Comparison of ENCODE assay signal across 17 cellular contexts in genomic region chr9:124632077-124632621, GRCh38.
DNase-seq lines count a peak whose midpoint lies in the region; ATAC-seq and TF ChIP-seq lines count a peak whose summit lies in the region.
"Had no signal": no experiment of that assay in that cellular context is flagged by ENCODE, and none has a peak within 500 bp of the region (broad histone marks: within the 10 kb centered on the region; RNA-seq: fewer than 3 reads in every experiment).

No MANE protein-coding gene starts in this region.

- CTCF ChIA-PET in A673 (lab: Charles Lee): no interaction called here

- no peak for TF ChIP-seq CTCF in A673 (conservative IDR thresholded peaks at IDR 0.05; ENCODE audit: low read depth, low read length)
- TF ChIP-seq CTCF in foreskin keratinocyte (conservative IDR thresholded peaks at IDR 0.05): no peak

- H3K4me1 ChIP-seq in A673 (ENCODE audit: insufficient read depth, low read length, poor library complexity, severe bottlenecking) (peaks cover 21% of the 10 kb centered on the region), foreskin keratinocyte (no peaks in the 10 kb centered on the region)

- POLR2A ChIA-PET in A673 (lab: Charles Lee; ENCODE audit: low non-redundant PET): no interaction called here

- intact Hi-C loops in A673 (cut with micrococcal nuclease; ENCODE audit: unreplicated experiment): no loop called here

- no peaks in the 10 kb centered on the region for H3K36me3 ChIP-seq in A673 (ENCODE audit: insufficient read depth, low read length, poor library complexity, severe bottlenecking)
- no peaks in the 10 kb centered on the region for H3K36me3 ChIP-seq in KOPT-K1 (ENCODE audit: insufficient read depth, low read length)

- DNase-seq in A673 (ENCODE audit: low spot score) (peak; percentile 60), astrocyte of the hippocampus (ENCODE audit: low read depth, low spot score) (peak; percentile 29), foreskin keratinocyte (peak in 1 of 2 donors; percentile 54), GDM1 (lab: John Stamatoyannopoulos, UW) (no peak), substantia nigra (lab: John Stamatoyannopoulos, UW) (no peak)
- DNase-seq: activated CD4-positive, alpha-beta T cell treated with anti-CD3 and anti-CD28 coated beads for 4 hours; activated CD8-positive, alpha-beta memory T cell treated with anti-CD3 and anti-CD28 coated beads, Interleukin-2, amount 50 U/mL, for 48 hours; hypothalamus; NCI-H2107; NK-92 treated with Interleukin-12 subunit alpha and Interleukin-12 subunit beta, amount 100 ng/mL, for 24 hours; posterior cingulate gyrus; SHP77; T1000 had no signal

- no peak overlapping the region for H3K4me3 ChIP-seq in A673 (ENCODE audit: low read depth, low read length, poor library complexity, severe bottlenecking)
- H3K4me3 ChIP-seq: A549 had no signal

- no peaks in the 10 kb centered on the region for H3K27me3 ChIP-seq in A673 (replicated peaks; ENCODE audit: insufficient read depth, low read depth, low read length, poor library complexity)
- H3K27me3 ChIP-seq in foreskin keratinocyte: no peaks in the 10 kb centered on the region

- peak; percentile 8 for ATAC-seq in foreskin keratinocyte
- no peak for ATAC-seq in GM18870 (IDR thresholded peaks at IDR 0.05; ENCODE audit: unreplicated experiment)
- no peak for ATAC-seq in HG03521 (IDR thresholded peaks at IDR 0.05; ENCODE audit: unreplicated experiment)
- ATAC-seq: A549 had no signal

- no peaks in the 10 kb centered on the region for H3K9me3 ChIP-seq in A673 (ENCODE audit: low read depth, low read length, poor library complexity, severe bottlenecking)
- H3K9me3 ChIP-seq in KOPT-K1 (ENCODE audit: insufficient read depth, low read length, poor library complexity, severe bottlenecking): no peaks in the 10 kb centered on the region
- H3K9me3 ChIP-seq: A549 had no signal

- H3K27ac ChIP-seq in A673 (ENCODE audit: low read depth, low read length, poor library complexity, severe bottlenecking) (peak overlapping the region; percentile 45), KOPT-K1 (ENCODE audit: low read depth, low read length, poor library complexity, severe bottlenecking) (peak overlapping the region; percentile 29), foreskin keratinocyte (no peak overlapping the region), substantia nigra (ENCODE audit: low read depth, low read length, poor library complexity, severe bottlenecking) (no peak overlapping the region)
- H3K27ac ChIP-seq: A549 had no signal

- BruUV-seq in A673 (replicated peaks; lab: Mats Ljungman, UMichigan): no TSS peak

Comparison
In these comparisons a context has a peak if more than half of its experiments do, and no peak if none do; other contexts are left out.
1. DNase-seq: peak in A673 (single experiment) and astrocyte of the hippocampus (single experiment); none in GDM1 (single experiment) and substantia nigra (0 of 49).
2. H3K27ac ChIP-seq: peak in A673 (single experiment) and KOPT-K1 (single experiment); none in foreskin keratinocyte (single experiment) and substantia nigra (single experiment).